8 cellular contexts compared by ENCODE assay signal in genomic region chr5:134503088-134503936, GRCh38. TPM values are rescaled to one million over a fixed set of nuclear protein-coding genes. Genes with fewer than 3 reads are reported as not detected.
DNase-seq lines count a peak whose midpoint lies in the region; ATAC-seq and TF ChIP-seq lines count a peak whose summit lies in the region.

No MANE protein-coding gene starts in this region.

- H3K27me3 ChIP-seq in A673 (replicated peaks; ENCODE audit: insufficient read depth, low read depth, low read length, poor library complexity) = no peaks in the 10 kb centered on the region
- H3K27me3 ChIP-seq in Karpas-422 (ENCODE audit: low read length) = no peaks in the 10 kb centered on the region

- DNase-seq in A673 (ENCODE audit: low spot score) = peak; percentile 89
- peak; percentile 13 for DNase-seq in T follicular helper cell (ENCODE audit: low read depth)
- DNase-seq in amniotic epithelial cell (ENCODE audit: low read depth) = peak; percentile 99
- peak; percentile 79 for DNase-seq in iPS-NIHi7 (ENCODE audit: extremely low spot score)
- peak; percentile 38 to 42 for DNase-seq in stimulated activated CD4-positive, alpha-beta T cell treated with anti-CD3 and anti-CD28 coated beads, Interleukin-1b, Interleukin-23, amount 100 ng/mL, for 4 hours (ENCODE audit: low read depth in 2 of 2)
- DNase-seq in Karpas-422 = no peak

- peaks cover 14% of the 10 kb centered on the region for H3K4me1 ChIP-seq in A673 (ENCODE audit: insufficient read depth, low read length, poor library complexity, severe bottlenecking)
- peaks cover 17% of the 10 kb centered on the region for H3K4me1 ChIP-seq in Karpas-422 (ENCODE audit: low read length)

- no peaks in the 10 kb centered on the region for H4K20me1 ChIP-seq in Karpas-422 (ENCODE audit: insufficient read depth, low read depth, low read length)

- H3K9me3 ChIP-seq in A673 (ENCODE audit: low read depth, low read length, poor library complexity, severe bottlenecking) (no peaks in the 10 kb centered on the region), Karpas-422 (ENCODE audit: low read length) (no peaks in the 10 kb centered on the region)

- CTCF ChIA-PET in A673 (lab: Charles Lee) = interaction anchor here (0.6 to 1.1 kb wide), 2 partner anchors 24 to 51 kb away, joined by 3 to 4 read pairs; no protein-coding TSS in a partner anchor

- no peaks in the 10 kb centered on the region for H3K36me3 ChIP-seq in A673 (ENCODE audit: insufficient read depth, low read length, poor library complexity, severe bottlenecking)
- H3K36me3 ChIP-seq in Karpas-422 (ENCODE audit: insufficient read depth, low read length) = no peaks in the 10 kb centered on the region

- H2AFZ ChIP-seq in Karpas-422 (ENCODE audit: low read length) = no peak overlapping the region

- peak overlapping the region; percentile 31 for H3K27ac ChIP-seq in A673 (ENCODE audit: low read depth, low read length, poor library complexity, severe bottlenecking)
- H3K27ac ChIP-seq in Karpas-422 (ENCODE audit: low read length) = no peak overlapping the region

- no peak overlapping the region for H3K9ac ChIP-seq in Karpas-422 (ENCODE audit: low read length)

- ATAC-seq in HG03442 (IDR thresholded peaks at IDR 0.05; ENCODE audit: unreplicated experiment) = peak; percentile 81

- no peak overlapping the region for H3K4me2 ChIP-seq in Karpas-422 (ENCODE audit: low read depth, low read length, poor library complexity, severe bottlenecking)

- intact Hi-C loops in A673 (cut with micrococcal nuclease; ENCODE audit: unreplicated experiment) = no loop called here

- TF ChIP-seq CTCF in A673 (conservative IDR thresholded peaks at IDR 0.05; ENCODE audit: low read depth, low read length) = no peak

- no TSS peak for BruUV-seq in A673 (replicated peaks; lab: Mats Ljungman, UMichigan)

- peak; percentile 55 for TF ChIP-seq POLR2A in GM19193 (IDR thresholded peaks at IDR 0.05; ENCODE audit: extremely low read depth, insufficient read depth, insufficient read length)

- no peaks in the 10 kb centered on the region for H3K79me2 ChIP-seq in Karpas-422 (ENCODE audit: low read length)

- POLR2A ChIA-PET in A673 (lab: Charles Lee; ENCODE audit: low non-redundant PET) = interaction anchor here (0.6 kb wide), 2 partner anchors 11 to 128 kb away, joined by 4 to 9 read pairs; no protein-coding TSS in a partner anchor

- no peaks in the 10 kb centered on the region for H3K9me2 ChIP-seq in Karpas-422 (replicated peaks; ENCODE audit: insufficient read depth, low read length)

- H3K4me3 ChIP-seq in A673 (ENCODE audit: low read depth, low read length, poor library complexity, severe bottlenecking) = no peak overlapping the region
- H3K4me3 ChIP-seq in Karpas-422 (ENCODE audit: low read length) = no peak overlapping the region

RNA-seq across cellular contexts. Expression of gene JADE2, which starts 22.2 kb away (rescaled TPM):
- 15.8 and 18.4 TPM in 2 replicates for total RNA-seq in A673 (2021)
- total RNA-seq in Karpas-422 (2014; rRNA removed; shearing (Covaris generic); ENCODE audit: low replicate concordance) = 82.1 and 139 TPM in 2 replicates
